ENCODE assay signal across 7 cellular contexts in the genomic region with DNA sequence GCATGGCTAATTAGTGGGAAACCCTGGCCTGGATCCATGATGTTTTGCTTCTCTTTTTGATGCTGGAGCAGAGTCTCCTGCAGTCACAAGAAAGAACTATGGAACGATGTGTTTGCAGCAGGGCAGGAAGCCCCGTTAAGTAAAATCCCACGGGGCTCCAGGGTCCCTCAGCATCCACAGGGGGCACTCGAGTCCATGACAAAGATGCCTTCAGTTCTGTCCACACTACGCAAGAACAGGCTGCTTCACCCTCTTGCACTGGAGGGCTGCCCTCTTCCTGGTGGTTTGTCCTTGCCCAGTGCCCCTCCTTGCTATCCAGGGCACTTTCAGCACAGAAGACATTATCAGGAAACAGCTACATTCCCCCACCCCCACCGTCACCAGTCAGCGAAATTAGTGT.
A peak's percentile ranks its signal among the peaks of the same experiment; 100 is the strongest.
DNase-seq lines count a peak whose midpoint lies in the region; ATAC-seq, FAIRE-seq and TF ChIP-seq lines count a peak whose summit lies in the region.
"Not testable (repeated sequence)": the region's sequence is repeated elsewhere in the genome, so short reads cannot be mapped to it uniquely, and the experiment has no call there.

No MANE protein-coding gene starts in this region.

- BruUV-seq in Caco-2 (replicated peaks; lab: Mats Ljungman, UMichigan); K562 (replicated peaks; lab: Mats Ljungman, UMichigan): not testable (repeated sequence)

- 0% methylated on average over 2 of the region's 7 CpGs for WGBS in K562 (ENCODE audit: insufficient coverage, low coverage, missing lambda C conversion rate)

- CTCF ChIA-PET in Caco-2 (lab: Charles Lee); K562 (lab: Yijun Ruan, JAX; ENCODE audit: low intra/inter-chr PET ratio): not testable (repeated sequence)

- H3K27ac Mint-ChIP-seq in Caco-2 (ENCODE audit: unreplicated experiment); GM23338; stimulated activated effector memory CD8-positive, alpha-beta T cell treated with anti-CD3 and anti-CD28 coated beads, Interleukin-12 subunit alpha, Interleukin-12 subunit beta, amount 100 ng/mL, for 72 hours: not testable (repeated sequence)

- DNase-seq in Caco-2 (peak; percentile 17 to 29), GM23338 (ENCODE audit: low spot score) (peak; percentile 20), KBM-7 (peak; percentile 1), K562 (ENCODE audit: extremely low read depth in 1 of 4, low spot score in 3 of 4) (peak; percentile 4 to 31 (median 10))
- not testable (repeated sequence) for DNase-seq in stimulated activated effector memory CD8-positive, alpha-beta T cell treated with anti-CD3 and anti-CD28 coated beads, Interleukin-12 subunit alpha, Interleukin-12 subunit beta, amount 100 ng/mL, for 72 hours (ENCODE audit: low spot score in 2 of 2)

- intact Hi-C loops in Caco-2 (cut with micrococcal nuclease; ENCODE audit: unreplicated experiment); K562 (cut with micrococcal nuclease): not testable (repeated sequence)

- not testable (repeated sequence) for H3F3A ChIP-seq in GM23338 (replicated peaks; ENCODE audit: low read depth); OCI-LY1 (ENCODE audit: insufficient read depth, low read length)

- not testable (repeated sequence) for TF ChIP-seq EP300 in K562 (IDR thresholded peaks at IDR 0.05; ENCODE audit: low read length)

- not testable (repeated sequence) for H2AFZ ChIP-seq in GM23338; OCI-LY1 (ENCODE audit: low read length); K562 (ENCODE audit: low read depth, low read length)

- H3K36me3 Mint-ChIP-seq in Caco-2 (ENCODE audit: insufficient read depth, unreplicated experiment); GM23338 (ENCODE audit: low read depth); stimulated activated effector memory CD8-positive, alpha-beta T cell treated with anti-CD3 and anti-CD28 coated beads, Interleukin-12 subunit alpha, Interleukin-12 subunit beta, amount 100 ng/mL, for 72 hours: not testable (repeated sequence)

- not testable (repeated sequence) for H3K9ac ChIP-seq in OCI-LY1 (ENCODE audit: low read length); K562 (ENCODE audit: insufficient read depth in 1 of 2, low read depth in 2 of 2, low read length in 2 of 2)

- ATAC-seq in GM23338 (peak; percentile 72), SK-N-SH treated with all-trans-retinoic acid at 6 μM for 48 hours (peak; percentile 80), K562 (peak; percentile 97)
- ATAC-seq in stimulated activated effector memory CD8-positive, alpha-beta T cell treated with anti-CD3 and anti-CD28 coated beads, Interleukin-12 subunit alpha, Interleukin-12 subunit beta, amount 100 ng/mL, for 72 hours, result peak; percentile 42

- TF ChIP-seq RAD21 in K562 (CRISPR knock-in tag; conservative IDR thresholded peaks at IDR 0.05 in 1 of 2, IDR thresholded peaks at IDR 0.05 in 1 of 2), result not testable (repeated sequence)

- FAIRE-seq in K562 (lab: Jason Lieb, UNC), result not testable (repeated sequence)

- not testable (repeated sequence) for H3K27me3 Mint-ChIP-seq in Caco-2 (ENCODE audit: insufficient read depth, unreplicated experiment); GM23338 (ENCODE audit: insufficient read depth, low read depth, poor library complexity)

- not testable (repeated sequence) for H3K9me3 ChIP-seq in Caco-2; OCI-LY1 (ENCODE audit: low read length); K562 (replicated peaks; ENCODE audit: control insufficient read depth, insufficient read depth, low read depth, low read length)

- H3K4me2 ChIP-seq in GM23338; OCI-LY1 (ENCODE audit: low read length); K562 (ENCODE audit: insufficient read depth, low read length): not testable (repeated sequence)

- H3K27me3 ChIP-seq in Caco-2 (replicated peaks; ENCODE audit: control insufficient read depth, insufficient read depth, low read length); GM23338 (ENCODE audit: insufficient read depth); OCI-LY1 (ENCODE audit: insufficient read depth, low read length); K562 (ENCODE audit: control insufficient read depth in 2 of 2, insufficient read depth in 2 of 2, low read length in 2 of 2): not testable (repeated sequence)

- not testable (repeated sequence) for H3K27ac ChIP-seq in GM23338 (ENCODE audit: low read depth); OCI-LY1 (ENCODE audit: low read depth, low read length, poor library complexity, severe bottlenecking); K562 (ENCODE audit: extremely low read depth, low read depth, low read length)

- H3K9me2 ChIP-seq in GM23338 (ENCODE audit: insufficient read depth); OCI-LY1 (ENCODE audit: low read depth, low read length): not testable (repeated sequence)

- H3K79me2 ChIP-seq in GM23338 (replicated peaks; ENCODE audit: insufficient read depth); OCI-LY1 (ENCODE audit: insufficient read depth, low read length); K562 (ENCODE audit: control insufficient read depth, insufficient read depth, low read length): not testable (repeated sequence)

- H3K36me3 ChIP-seq in Caco-2 (ENCODE audit: control insufficient read depth, insufficient read depth, low read length); GM23338 (ENCODE audit: insufficient read depth); OCI-LY1 (ENCODE audit: insufficient read depth, low read length); K562 (ENCODE audit: control insufficient read depth, insufficient read depth, low read length): not testable (repeated sequence)

- H4K20me1 ChIP-seq in GM23338 (replicated peaks; ENCODE audit: insufficient read depth); OCI-LY1 (ENCODE audit: insufficient read depth, low read length); K562 (replicated peaks; ENCODE audit: control insufficient read depth, insufficient read depth, low read length): not testable (repeated sequence)

- H3K4me1 ChIP-seq in Caco-2; GM23338 (ENCODE audit: insufficient read depth); OCI-LY1 (ENCODE audit: insufficient read depth, low read length, severe bottlenecking); K562 (replicated peaks in 1 of 2; ENCODE audit: control insufficient read depth in 2 of 2, insufficient read depth in 2 of 2, low read length in 2 of 2): not testable (repeated sequence)

- TF ChIP-seq CTCF in Caco-2 (IDR thresholded peaks at IDR 0.05; ENCODE audit: insufficient read depth in 1 of 2, low read depth in 1 of 2, low read length in 1 of 2, severe bottlenecking in 1 of 2, unreplicated experiment in 1 of 2), result not testable (repeated sequence)
- TF ChIP-seq CTCF in GM23338 (conservative IDR thresholded peaks at IDR 0.05; ENCODE audit: low read depth in 2 of 2) (peak in 1 of 2 experiments; percentile 16; a peak in 1 of 4 replicates), OCI-LY1 (IDR thresholded peaks at IDR 0.05; ENCODE audit: low read length) (peak; percentile 16; the same call in 1 of the 2 replicates), K562 (IDR thresholded peaks at IDR 0.05 in 2 of 3, conservative IDR thresholded peaks at IDR 0.05 in 1 of 3; ENCODE audit: insufficient read depth in 2 of 3, low read depth in 1 of 3, low read length in 3 of 3) (peak; percentile 21 to 49 (median 46); a peak in 5 of 6 replicates)

- not testable (repeated sequence) for H3K9me3 Mint-ChIP-seq in Caco-2 (ENCODE audit: unreplicated experiment); stimulated activated effector memory CD8-positive, alpha-beta T cell treated with anti-CD3 and anti-CD28 coated beads, Interleukin-12 subunit alpha, Interleukin-12 subunit beta, amount 100 ng/mL, for 72 hours
- peaks cover 38% of the 10 kb centered on the region for H3K9me3 Mint-ChIP-seq in GM23338

- H3K9me1 ChIP-seq in K562 (ENCODE audit: control insufficient read depth, insufficient read depth, low read length), result not testable (repeated sequence)

- H3K4me3 Mint-ChIP-seq in Caco-2 (ENCODE audit: unreplicated experiment); GM23338; stimulated activated effector memory CD8-positive, alpha-beta T cell treated with anti-CD3 and anti-CD28 coated beads, Interleukin-12 subunit alpha, Interleukin-12 subunit beta, amount 100 ng/mL, for 72 hours: not testable (repeated sequence)

- POLR2A ChIA-PET in Caco-2 (lab: Charles Lee); K562 (lab: Yijun Ruan, JAX): not testable (repeated sequence)

- H3K4me3 ChIP-seq in Caco-2 (ENCODE audit: low read depth, low read length); GM23338; OCI-LY1 (ENCODE audit: low read depth, low read length, poor library complexity, severe bottlenecking); K562: not testable (repeated sequence)

- in situ Hi-C loops in KBM-7 (cut with MboI; ENCODE audit: low pct_unique_long_range_greater_than_20kb, low sequenced_read_pairs); K562 (cut with MboI): not testable (repeated sequence)

- H3K4me1 Mint-ChIP-seq in Caco-2 (ENCODE audit: low read depth, unreplicated experiment); GM23338; stimulated activated effector memory CD8-positive, alpha-beta T cell treated with anti-CD3 and anti-CD28 coated beads, Interleukin-12 subunit alpha, Interleukin-12 subunit beta, amount 100 ng/mL, for 72 hours: not testable (repeated sequence)

- TF ChIP-seq POLR2A in K562 (conservative IDR thresholded peaks at IDR 0.05), result not testable (repeated sequence)

Comparison
In these comparisons a context has a peak if more than half of its experiments do, and no peak if none do; other contexts are left out.
1. ATAC-seq: peak in every context shown above with its lines; median percentile 97 in K562; 80 in SK-N-SH treated with all-trans-retinoic acid at 6 μM for 48 hours; 72 in GM23338; 42 in stimulated activated effector memory CD8-positive, alpha-beta T cell treated with anti-CD3 and anti-CD28 coated beads, Interleukin-12 subunit alpha, Interleukin-12 subunit beta, amount 100 ng/mL, for 72 hours.